Comparison of ENCODE assay signal across 8 cellular contexts in the genomic region with DNA sequence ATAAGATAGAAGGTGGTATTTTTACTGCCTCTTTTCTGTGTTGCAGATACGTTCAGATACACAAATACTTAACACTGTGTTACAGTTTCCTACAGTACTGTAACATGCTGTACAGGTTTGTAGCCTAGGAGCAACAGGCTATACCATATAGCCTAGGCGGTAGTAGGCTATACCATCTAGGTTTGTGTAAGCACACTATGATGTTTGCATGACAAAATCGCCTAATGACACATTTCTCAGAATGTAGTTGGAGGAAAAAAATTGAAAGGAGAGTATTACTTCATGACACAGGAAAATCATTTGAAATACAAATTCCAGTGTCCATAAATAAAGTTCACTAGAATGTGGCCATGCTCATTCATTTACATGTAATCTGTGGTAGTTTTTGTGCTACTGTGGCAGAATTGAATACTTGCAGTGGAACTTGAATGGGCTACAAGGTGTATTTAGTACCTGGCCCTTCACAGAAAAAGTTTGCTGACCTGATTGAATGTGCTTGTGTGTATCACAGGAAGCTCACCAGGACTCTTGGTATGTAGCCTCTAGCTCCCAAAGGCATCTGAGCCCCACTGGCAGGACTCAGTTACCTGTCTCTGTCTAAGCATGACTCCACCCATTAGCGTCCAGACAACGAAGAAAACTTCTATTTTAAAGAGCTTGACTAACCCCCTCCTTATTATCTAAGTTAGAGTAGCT. TPM values are rescaled to one million over a fixed set of nuclear protein-coding genes. Genes with fewer than 3 reads are reported as not detected.
DNase-seq lines count a peak whose midpoint lies in the region; ATAC-seq and TF ChIP-seq lines count a peak whose summit lies in the region.

No MANE protein-coding gene starts in this region.

- H3K27ac ChIP-seq in KMS-11 = peak overlapping the region; percentile 57
- no peak overlapping the region for H3K27ac ChIP-seq in duodenal mucosa (ENCODE audit: low read depth, low read length)
- peak overlapping the region; percentile 14 for H3K27ac ChIP-seq in psoas muscle

- intact Hi-C loops in psoas muscle (cut with DNase I) = no loop called here

- H3K27me3 ChIP-seq in KMS-11 (ENCODE audit: insufficient read depth, low read depth) (no peaks in the 10 kb centered on the region), duodenal mucosa (ENCODE audit: control insufficient read depth in 1 of 2, insufficient read depth in 2 of 2, low read length in 2 of 2) (no peaks in the 10 kb centered on the region), psoas muscle (ENCODE audit: insufficient read depth in 3 of 3, low read length in 2 of 3) (no peaks in the 10 kb centered on the region)

- peaks cover 25% of the 10 kb centered on the region for H4K20me1 ChIP-seq in KMS-11 (ENCODE audit: insufficient read depth)

- peaks cover 100% of the 10 kb centered on the region for H3K79me2 ChIP-seq in KMS-11 (ENCODE audit: insufficient read depth, low read depth)

- no peaks in the 10 kb centered on the region for H3K36me3 ChIP-seq in KMS-11 (ENCODE audit: insufficient read depth)
- no peaks in the 10 kb centered on the region for H3K36me3 ChIP-seq in duodenal mucosa (ENCODE audit: control insufficient read depth in 1 of 2, insufficient read depth in 2 of 2, low read length in 2 of 2)
- no peaks in the 10 kb centered on the region for H3K36me3 ChIP-seq in psoas muscle (ENCODE audit: insufficient read depth in 1 of 2, low read depth in 1 of 2)

- H3K4me1 ChIP-seq in KMS-11 (ENCODE audit: low read depth, poor library complexity, severe bottlenecking) (peaks cover 100% of the 10 kb centered on the region), duodenal mucosa (ENCODE audit: control insufficient read depth in 1 of 2, insufficient read depth in 2 of 2, low read length in 2 of 2) (peaks cover 58 to 75% of the 10 kb centered on the region in 2 donors), psoas muscle (peaks cover 73% of the 10 kb centered on the region)

- no peak overlapping the region for H2AFZ ChIP-seq in KMS-11 (ENCODE audit: low read depth)

- no peaks in the 10 kb centered on the region for H3K9me3 ChIP-seq in duodenal mucosa (ENCODE audit: control insufficient read depth in 1 of 2, low read length in 2 of 2)
- H3K9me3 ChIP-seq in psoas muscle = no peaks in the 10 kb centered on the region

- 44 to 49% (median 49%) methylated on average over 5 of the region's 5 CpGs for WGBS in psoas muscle, 3 donors

- H3K4me3 ChIP-seq in KMS-11 (IDR thresholded peaks at IDR 0.05; ENCODE audit: insufficient read depth, low read depth, low read length) (no peak overlapping the region), duodenal mucosa (ENCODE audit: low read depth in 1 of 2, low read length in 2 of 2) (peak overlapping the region; percentile 50 to 59), psoas muscle (peak overlapping the region; percentile 40)

- ATAC-seq in GM18517 (IDR thresholded peaks at IDR 0.05; ENCODE audit: unreplicated experiment) (peak; percentile 16), psoas muscle (peak; percentile 4 to 44 (median 22))

- no peak for TF ChIP-seq CTCF in KMS-11 (conservative IDR thresholded peaks at IDR 0.05; ENCODE audit: low read depth, low read length)
- no peak for TF ChIP-seq CTCF in psoas muscle (IDR thresholded peaks at IDR 0.05)

- H3K4me2 ChIP-seq in KMS-11 = peak overlapping the region; percentile 88

- DNase-seq in psoas muscle (no peak), activated gamma-delta T cell (lab: John Stamatoyannopoulos, UW) (no peak), NCI-H2107 treated with DMSO at 0.1 percent for 48 hours (lab: John Stamatoyannopoulos, UW; ENCODE audit: unreplicated experiment) (no peak), NCI-H345 (lab: John Stamatoyannopoulos, UW) (no peak)
- no peak for DNase-seq in activated CD8-positive, alpha-beta memory T cell treated with anti-CD3 and anti-CD28 coated beads, Interleukin-2, amount 50 U/mL, for 4 hours

- H3K9ac ChIP-seq in KMS-11 = peak overlapping the region; percentile 23; the same call in 1 of the 2 replicates
- no peak overlapping the region for H3K9ac ChIP-seq in duodenal mucosa (ENCODE audit: low read depth in 1 of 2, low read length in 2 of 2)

RNA-seq across cellular contexts. Expression of a gene that starts 18.8 kb away (rescaled TPM):
- 10 to 100 TPM; 19.9 to 30.7 (median 22.9) TPM for total RNA-seq in psoas muscle
- polyA plus RNA-seq in psoas muscle = 10 to 100 TPM; 10.6 to 24.6 (median 19.9) TPM
